Comparison of ENCODE assay signal across 3 cellular contexts in the genomic region with DNA sequence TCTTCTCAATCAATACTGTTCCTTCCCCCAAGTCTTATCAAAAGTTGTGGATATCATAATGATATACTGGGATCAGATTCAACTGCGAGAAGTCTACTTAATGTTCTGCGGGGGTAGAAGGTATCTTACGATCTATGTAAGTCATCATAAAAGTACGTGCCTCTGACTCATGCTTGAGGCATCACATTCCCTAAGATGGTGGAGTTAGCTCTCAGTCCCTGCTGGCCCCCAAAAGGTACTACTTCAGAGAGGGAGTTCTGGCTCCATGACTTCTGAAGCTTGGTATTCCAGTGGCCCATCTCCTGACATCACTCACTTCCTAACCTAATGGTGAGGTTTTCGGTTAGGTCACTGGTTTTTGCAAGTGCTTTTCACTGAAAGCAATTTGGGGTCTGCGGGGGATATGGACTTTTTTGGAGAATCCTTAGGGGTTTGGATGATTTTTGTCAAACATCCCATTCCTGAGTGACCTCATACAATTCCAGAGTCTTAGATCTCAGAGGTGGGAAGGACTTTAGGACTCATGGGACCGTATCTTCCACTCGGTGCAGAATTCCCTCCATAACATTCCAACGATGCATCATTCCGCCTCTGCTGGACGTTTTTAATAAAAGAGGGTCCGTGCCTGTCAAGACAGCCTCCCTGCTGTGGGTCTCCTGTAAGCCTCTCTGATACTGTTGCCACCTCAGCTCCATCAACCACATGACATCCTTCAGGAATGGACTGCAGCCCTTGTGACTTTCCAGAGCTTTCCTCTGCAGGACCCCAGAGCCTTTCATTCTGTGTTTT.
TF ChIP-seq lines count a peak whose summit lies in the region.

No MANE protein-coding gene starts in this region.

TF ChIP-seq in SK-N-SH, 30 proteins besides CTCF, POLR2A, EP300 and RAD21 (continued from another document):
- TF ChIP-seq, protein P1, sequence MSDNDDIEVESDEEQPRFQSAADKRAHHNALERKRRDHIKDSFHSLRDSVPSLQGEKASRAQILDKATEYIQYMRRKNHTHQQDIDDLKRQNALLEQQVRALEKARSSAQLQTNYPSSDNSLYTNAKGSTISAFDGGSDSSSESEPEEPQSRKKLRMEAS (IDR thresholded peaks at IDR 0.05; ENCODE audit: low read depth), result no peak
- TF ChIP-seq SIN3A (IDR thresholded peaks at IDR 0.05; ENCODE audit: borderline replicate concordance, low read depth, low read length), result no peak
- TF ChIP-seq YY1 (IDR thresholded peaks at IDR 0.05; ENCODE audit: low read depth), result no peak
- TF ChIP-seq GABPA (IDR thresholded peaks at IDR 0.05; ENCODE audit: low read depth), result no peak
- no peak for TF ChIP-seq SMC3 (IDR thresholded peaks at IDR 0.05; ENCODE audit: low read depth, low read length)
- TF ChIP-seq MXI1 (IDR thresholded peaks at IDR 0.05; ENCODE audit: low read depth, low read length), result no peak
- TF ChIP-seq, protein P2, sequence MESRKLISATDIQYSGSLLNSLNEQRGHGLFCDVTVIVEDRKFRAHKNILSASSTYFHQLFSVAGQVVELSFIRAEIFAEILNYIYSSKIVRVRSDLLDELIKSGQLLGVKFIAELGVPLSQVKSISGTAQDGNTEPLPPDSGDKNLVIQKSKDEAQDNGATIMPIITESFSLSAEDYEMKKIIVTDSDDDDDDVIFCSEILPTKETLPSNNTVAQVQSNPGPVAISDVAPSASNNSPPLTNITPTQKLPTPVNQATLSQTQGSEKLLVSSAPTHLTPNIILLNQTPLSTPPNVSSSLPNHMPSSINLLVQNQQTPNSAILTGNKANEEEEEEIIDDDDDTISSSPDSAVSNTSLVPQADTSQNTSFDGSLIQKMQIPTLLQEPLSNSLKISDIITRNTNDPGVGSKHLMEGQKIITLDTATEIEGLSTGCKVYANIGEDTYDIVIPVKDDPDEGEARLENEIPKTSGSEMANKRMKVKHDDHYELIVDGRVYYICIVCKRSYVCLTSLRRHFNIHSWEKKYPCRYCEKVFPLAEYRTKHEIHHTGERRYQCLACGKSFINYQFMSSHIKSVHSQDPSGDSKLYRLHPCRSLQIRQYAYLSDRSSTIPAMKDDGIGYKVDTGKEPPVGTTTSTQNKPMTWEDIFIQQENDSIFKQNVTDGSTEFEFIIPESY (IDR thresholded peaks at IDR 0.05; ENCODE audit: borderline replicate concordance, low read depth), result no peak
- no peak for TF ChIP-seq ELF1 (IDR thresholded peaks at IDR 0.05)
- no peak for TF ChIP-seq EZH2phosphoT487 (IDR thresholded peaks at IDR 0.05; ENCODE audit: borderline replicate concordance, low read depth)
- TF ChIP-seq CHD2 (IDR thresholded peaks at IDR 0.05; ENCODE audit: low read length, partially characterized antibody), result no peak
- no peak for TF ChIP-seq TCF12 (IDR thresholded peaks at IDR 0.05)

TF ChIP-seq in SK-N-SH treated with all-trans-retinoic acid at 6 μM for 48 hours, 23 proteins besides CTCF, POLR2A, EP300 and RAD21 (continued from another document and continues in another):
- TF ChIP-seq, protein P3, sequence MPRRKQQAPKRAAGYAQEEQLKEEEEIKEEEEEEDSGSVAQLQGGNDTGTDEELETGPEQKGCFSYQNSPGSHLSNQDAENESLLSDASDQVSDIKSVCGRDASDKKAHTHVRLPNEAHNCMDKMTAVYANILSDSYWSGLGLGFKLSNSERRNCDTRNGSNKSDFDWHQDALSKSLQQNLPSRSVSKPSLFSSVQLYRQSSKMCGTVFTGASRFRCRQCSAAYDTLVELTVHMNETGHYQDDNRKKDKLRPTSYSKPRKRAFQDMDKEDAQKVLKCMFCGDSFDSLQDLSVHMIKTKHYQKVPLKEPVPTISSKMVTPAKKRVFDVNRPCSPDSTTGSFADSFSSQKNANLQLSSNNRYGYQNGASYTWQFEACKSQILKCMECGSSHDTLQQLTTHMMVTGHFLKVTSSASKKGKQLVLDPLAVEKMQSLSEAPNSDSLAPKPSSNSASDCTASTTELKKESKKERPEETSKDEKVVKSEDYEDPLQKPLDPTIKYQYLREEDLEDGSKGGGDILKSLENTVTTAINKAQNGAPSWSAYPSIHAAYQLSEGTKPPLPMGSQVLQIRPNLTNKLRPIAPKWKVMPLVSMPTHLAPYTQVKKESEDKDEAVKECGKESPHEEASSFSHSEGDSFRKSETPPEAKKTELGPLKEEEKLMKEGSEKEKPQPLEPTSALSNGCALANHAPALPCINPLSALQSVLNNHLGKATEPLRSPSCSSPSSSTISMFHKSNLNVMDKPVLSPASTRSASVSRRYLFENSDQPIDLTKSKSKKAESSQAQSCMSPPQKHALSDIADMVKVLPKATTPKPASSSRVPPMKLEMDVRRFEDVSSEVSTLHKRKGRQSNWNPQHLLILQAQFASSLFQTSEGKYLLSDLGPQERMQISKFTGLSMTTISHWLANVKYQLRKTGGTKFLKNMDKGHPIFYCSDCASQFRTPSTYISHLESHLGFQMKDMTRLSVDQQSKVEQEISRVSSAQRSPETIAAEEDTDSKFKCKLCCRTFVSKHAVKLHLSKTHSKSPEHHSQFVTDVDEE (CRISPR knock-in tag; IDR thresholded peaks at IDR 0.05), result no peak
- TF ChIP-seq, protein P4, sequence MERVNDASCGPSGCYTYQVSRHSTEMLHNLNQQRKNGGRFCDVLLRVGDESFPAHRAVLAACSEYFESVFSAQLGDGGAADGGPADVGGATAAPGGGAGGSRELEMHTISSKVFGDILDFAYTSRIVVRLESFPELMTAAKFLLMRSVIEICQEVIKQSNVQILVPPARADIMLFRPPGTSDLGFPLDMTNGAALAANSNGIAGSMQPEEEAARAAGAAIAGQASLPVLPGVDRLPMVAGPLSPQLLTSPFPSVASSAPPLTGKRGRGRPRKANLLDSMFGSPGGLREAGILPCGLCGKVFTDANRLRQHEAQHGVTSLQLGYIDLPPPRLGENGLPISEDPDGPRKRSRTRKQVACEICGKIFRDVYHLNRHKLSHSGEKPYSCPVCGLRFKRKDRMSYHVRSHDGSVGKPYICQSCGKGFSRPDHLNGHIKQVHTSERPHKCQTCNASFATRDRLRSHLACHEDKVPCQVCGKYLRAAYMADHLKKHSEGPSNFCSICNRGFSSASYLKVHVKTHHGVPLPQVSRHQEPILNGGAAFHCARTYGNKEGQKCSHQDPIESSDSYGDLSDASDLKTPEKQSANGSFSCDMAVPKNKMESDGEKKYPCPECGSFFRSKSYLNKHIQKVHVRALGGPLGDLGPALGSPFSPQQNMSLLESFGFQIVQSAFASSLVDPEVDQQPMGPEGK (CRISPR knock-in tag; IDR thresholded peaks at IDR 0.05; ENCODE audit: borderline replicate concordance), result no peak
- TF ChIP-seq TCF4 (CRISPR knock-in tag; IDR thresholded peaks at IDR 0.05; ENCODE audit: borderline replicate concordance) (no peak), ZNF565 (CRISPR knock-in tag; conservative IDR thresholded peaks at IDR 0.05; ENCODE audit: low read depth) (no peak), ISL1 (CRISPR knock-in tag; IDR thresholded peaks at IDR 0.05) (no peak), ESRRG (CRISPR knock-in tag; IDR thresholded peaks at IDR 0.05) (no peak), ZFP30 (CRISPR knock-in tag; IDR thresholded peaks at IDR 0.05) (no peak), ZNF70 (CRISPR knock-in tag; IDR thresholded peaks at IDR 0.05) (no peak), TOX (CRISPR knock-in tag; IDR thresholded peaks at IDR 0.05; ENCODE audit: borderline replicate concordance) (no peak), CSDC2 (CRISPR knock-in tag; IDR thresholded peaks at IDR 0.05) (no peak), ZNF8 (CRISPR knock-in tag; IDR thresholded peaks at IDR 0.05) (no peak)
- TF ChIP-seq, protein P5, sequence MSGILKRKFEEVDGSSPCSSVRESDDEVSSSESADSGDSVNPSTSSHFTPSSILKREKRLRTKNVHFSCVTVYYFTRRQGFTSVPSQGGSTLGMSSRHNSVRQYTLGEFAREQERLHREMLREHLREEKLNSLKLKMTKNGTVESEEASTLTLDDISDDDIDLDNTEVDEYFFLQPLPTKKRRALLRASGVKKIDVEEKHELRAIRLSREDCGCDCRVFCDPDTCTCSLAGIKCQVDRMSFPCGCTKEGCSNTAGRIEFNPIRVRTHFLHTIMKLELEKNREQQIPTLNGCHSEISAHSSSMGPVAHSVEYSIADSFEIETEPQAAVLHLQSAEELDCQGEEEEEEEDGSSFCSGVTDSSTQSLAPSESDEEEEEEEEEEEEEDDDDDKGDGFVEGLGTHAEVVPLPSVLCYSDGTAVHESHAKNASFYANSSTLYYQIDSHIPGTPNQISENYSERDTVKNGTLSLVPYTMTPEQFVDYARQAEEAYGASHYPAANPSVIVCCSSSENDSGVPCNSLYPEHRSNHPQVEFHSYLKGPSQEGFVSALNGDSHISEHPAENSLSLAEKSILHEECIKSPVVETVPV (CRISPR knock-in tag; IDR thresholded peaks at IDR 0.05), result no peak
- TF ChIP-seq, protein P6, sequence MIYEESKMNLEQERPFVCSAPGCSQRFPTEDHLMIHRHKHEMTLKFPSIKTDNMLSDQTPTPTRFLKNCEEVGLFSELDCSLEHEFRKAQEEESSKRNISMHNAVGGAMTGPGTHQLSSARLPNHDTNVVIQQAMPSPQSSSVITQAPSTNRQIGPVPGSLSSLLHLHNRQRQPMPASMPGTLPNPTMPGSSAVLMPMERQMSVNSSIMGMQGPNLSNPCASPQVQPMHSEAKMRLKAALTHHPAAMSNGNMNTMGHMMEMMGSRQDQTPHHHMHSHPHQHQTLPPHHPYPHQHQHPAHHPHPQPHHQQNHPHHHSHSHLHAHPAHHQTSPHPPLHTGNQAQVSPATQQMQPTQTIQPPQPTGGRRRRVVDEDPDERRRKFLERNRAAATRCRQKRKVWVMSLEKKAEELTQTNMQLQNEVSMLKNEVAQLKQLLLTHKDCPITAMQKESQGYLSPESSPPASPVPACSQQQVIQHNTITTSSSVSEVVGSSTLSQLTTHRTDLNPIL (CRISPR knock-in tag; IDR thresholded peaks at IDR 0.05; ENCODE audit: low read depth), result no peak

TF ChIP-seq in WTC11, 78 proteins besides CTCF, POLR2A, EP300 and RAD21 (continued from another document):
- TF ChIP-seq, protein P7, sequence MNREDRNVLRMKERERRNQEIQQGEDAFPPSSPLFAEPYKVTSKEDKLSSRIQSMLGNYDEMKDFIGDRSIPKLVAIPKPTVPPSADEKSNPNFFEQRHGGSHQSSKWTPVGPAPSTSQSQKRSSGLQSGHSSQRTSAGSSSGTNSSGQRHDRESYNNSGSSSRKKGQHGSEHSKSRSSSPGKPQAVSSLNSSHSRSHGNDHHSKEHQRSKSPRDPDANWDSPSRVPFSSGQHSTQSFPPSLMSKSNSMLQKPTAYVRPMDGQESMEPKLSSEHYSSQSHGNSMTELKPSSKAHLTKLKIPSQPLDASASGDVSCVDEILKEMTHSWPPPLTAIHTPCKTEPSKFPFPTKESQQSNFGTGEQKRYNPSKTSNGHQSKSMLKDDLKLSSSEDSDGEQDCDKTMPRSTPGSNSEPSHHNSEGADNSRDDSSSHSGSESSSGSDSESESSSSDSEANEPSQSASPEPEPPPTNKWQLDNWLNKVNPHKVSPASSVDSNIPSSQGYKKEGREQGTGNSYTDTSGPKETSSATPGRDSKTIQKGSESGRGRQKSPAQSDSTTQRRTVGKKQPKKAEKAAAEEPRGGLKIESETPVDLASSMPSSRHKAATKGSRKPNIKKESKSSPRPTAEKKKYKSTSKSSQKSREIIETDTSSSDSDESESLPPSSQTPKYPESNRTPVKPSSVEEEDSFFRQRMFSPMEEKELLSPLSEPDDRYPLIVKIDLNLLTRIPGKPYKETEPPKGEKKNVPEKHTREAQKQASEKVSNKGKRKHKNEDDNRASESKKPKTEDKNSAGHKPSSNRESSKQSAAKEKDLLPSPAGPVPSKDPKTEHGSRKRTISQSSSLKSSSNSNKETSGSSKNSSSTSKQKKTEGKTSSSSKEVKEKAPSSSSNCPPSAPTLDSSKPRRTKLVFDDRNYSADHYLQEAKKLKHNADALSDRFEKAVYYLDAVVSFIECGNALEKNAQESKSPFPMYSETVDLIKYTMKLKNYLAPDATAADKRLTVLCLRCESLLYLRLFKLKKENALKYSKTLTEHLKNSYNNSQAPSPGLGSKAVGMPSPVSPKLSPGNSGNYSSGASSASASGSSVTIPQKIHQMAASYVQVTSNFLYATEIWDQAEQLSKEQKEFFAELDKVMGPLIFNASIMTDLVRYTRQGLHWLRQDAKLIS (CRISPR knock-in tag; IDR thresholded peaks at IDR 0.05; ENCODE audit: borderline replicate concordance), result no peak
- TF ChIP-seq ZNF138 (CRISPR knock-in tag; conservative IDR thresholded peaks at IDR 0.05) (no peak), ZNF423 (CRISPR knock-in tag; IDR thresholded peaks at IDR 0.05) (no peak), NFATC4 (CRISPR knock-in tag; IDR thresholded peaks at IDR 0.05) (no peak), ZNF671 (CRISPR knock-in tag; IDR thresholded peaks at IDR 0.05) (no peak), NR1H2 (CRISPR knock-in tag; IDR thresholded peaks at IDR 0.05) (no peak)
- TF ChIP-seq, protein P8, sequence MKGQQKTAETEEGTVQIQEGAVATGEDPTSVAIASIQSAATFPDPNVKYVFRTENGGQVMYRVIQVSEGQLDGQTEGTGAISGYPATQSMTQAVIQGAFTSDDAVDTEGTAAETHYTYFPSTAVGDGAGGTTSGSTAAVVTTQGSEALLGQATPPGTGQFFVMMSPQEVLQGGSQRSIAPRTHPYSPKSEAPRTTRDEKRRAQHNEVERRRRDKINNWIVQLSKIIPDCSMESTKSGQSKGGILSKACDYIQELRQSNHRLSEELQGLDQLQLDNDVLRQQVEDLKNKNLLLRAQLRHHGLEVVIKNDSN (CRISPR knock-in tag; IDR thresholded peaks at IDR 0.05), result no peak
- TF ChIP-seq, protein P9, sequence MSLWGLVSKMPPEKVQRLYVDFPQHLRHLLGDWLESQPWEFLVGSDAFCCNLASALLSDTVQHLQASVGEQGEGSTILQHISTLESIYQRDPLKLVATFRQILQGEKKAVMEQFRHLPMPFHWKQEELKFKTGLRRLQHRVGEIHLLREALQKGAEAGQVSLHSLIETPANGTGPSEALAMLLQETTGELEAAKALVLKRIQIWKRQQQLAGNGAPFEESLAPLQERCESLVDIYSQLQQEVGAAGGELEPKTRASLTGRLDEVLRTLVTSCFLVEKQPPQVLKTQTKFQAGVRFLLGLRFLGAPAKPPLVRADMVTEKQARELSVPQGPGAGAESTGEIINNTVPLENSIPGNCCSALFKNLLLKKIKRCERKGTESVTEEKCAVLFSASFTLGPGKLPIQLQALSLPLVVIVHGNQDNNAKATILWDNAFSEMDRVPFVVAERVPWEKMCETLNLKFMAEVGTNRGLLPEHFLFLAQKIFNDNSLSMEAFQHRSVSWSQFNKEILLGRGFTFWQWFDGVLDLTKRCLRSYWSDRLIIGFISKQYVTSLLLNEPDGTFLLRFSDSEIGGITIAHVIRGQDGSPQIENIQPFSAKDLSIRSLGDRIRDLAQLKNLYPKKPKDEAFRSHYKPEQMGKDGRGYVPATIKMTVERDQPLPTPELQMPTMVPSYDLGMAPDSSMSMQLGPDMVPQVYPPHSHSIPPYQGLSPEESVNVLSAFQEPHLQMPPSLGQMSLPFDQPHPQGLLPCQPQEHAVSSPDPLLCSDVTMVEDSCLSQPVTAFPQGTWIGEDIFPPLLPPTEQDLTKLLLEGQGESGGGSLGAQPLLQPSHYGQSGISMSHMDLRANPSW (CRISPR knock-in tag; conservative IDR thresholded peaks at IDR 0.05; ENCODE audit: low read depth), result no peak
TF ChIP-seq in WTC11: peak in this region for 0.
